In the genomic region with DNA sequence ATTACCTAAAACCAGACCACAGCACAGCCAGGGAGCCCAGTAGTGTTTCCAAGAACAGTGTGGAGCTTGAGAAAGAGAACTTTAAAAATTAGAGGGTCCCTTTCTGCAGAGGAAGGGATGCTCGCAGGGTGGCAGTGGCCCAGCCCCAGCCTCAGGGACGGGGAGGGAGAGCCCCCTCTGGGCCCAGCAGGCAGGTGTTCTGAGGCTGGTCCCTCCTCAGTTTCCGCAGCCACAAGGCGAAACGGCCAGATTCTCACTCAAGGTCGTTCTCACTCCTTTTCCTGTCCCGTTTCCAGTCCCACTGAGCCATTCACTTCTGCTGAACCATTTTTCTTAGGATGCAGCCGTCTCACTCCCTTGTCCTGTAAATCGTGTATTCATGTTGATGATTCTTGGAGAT, we compare ENCODE assay signal across 23 cellular contexts. TPM values are rescaled to one million over a fixed set of nuclear protein-coding genes. Genes with fewer than 3 reads are reported as not detected.
DNase-seq lines count a peak whose midpoint lies in the region; ATAC-seq and TF ChIP-seq lines count a peak whose summit lies in the region.
"Had no signal": no experiment of that assay in that cellular context is flagged by ENCODE, and none has a peak within 500 bp of the region (broad histone marks: within the 10 kb centered on the region; RNA-seq: fewer than 3 reads in every experiment).

No MANE protein-coding gene starts in this region.

- H3K9me3 ChIP-seq in right cardiac atrium (ENCODE audit: control insufficient read depth, low read length) (no peaks in the 10 kb centered on the region), endodermal cell (ENCODE audit: control insufficient read depth, low read length) (no peaks in the 10 kb centered on the region), osteoblast (ENCODE audit: low read depth, low read length) (no peaks in the 10 kb centered on the region)
- H3K9me3 ChIP-seq: A549, BE2C, Caco-2 had no signal

- H3K27ac Mint-ChIP-seq in endodermal cell, result peak overlapping the region; percentile 48
- H3K27ac Mint-ChIP-seq: CD4-positive, CD25-positive, alpha-beta regulatory T cell had no signal

- DNase-seq in right cardiac atrium (peak in 2 of 3 donors; percentile 16 to 36), cardiac septum (ENCODE audit: low spot score) (no peak), endodermal cell (no peak), osteoblast (ENCODE audit: insufficient read length, low spot score, missing footprints) (peak; percentile 60), D341Med (ENCODE audit: low spot score) (no peak), GM19238 (ENCODE audit: insufficient read length, low spot score) (no peak)
- DNase-seq: 8988T; ACHN; AML-193; BE2C; Caco-2; CD4-positive, CD25-positive, alpha-beta regulatory T cell; CD8-positive, alpha-beta T cell; DMS 273 treated with DMSO at 0.1 percent for 48 hours; DMS79; EL; GDM1; GOT3; HCEC 1CT had no signal

- H3K27me3 ChIP-seq in right cardiac atrium (ENCODE audit: control insufficient read depth, insufficient read depth) (no peaks in the 10 kb centered on the region), endodermal cell (ENCODE audit: control insufficient read depth, insufficient read depth, low read length, poor library complexity, severe bottlenecking) (no peaks in the 10 kb centered on the region), osteoblast (ENCODE audit: insufficient read depth, low read length) (peaks cover 28% of the 10 kb centered on the region)
- H3K27me3 ChIP-seq: BE2C had no signal

- ATAC-seq in right cardiac atrium, result no peak
- ATAC-seq in GM18873 (IDR thresholded peaks at IDR 0.05; ENCODE audit: low FRiP score, unreplicated experiment), result no peak
- ATAC-seq: A549; CD8-positive, alpha-beta T cell; GM12878 had no signal

- H3K4me3 ChIP-seq in right cardiac atrium (ENCODE audit: low read length) (no peak overlapping the region), endodermal cell (ENCODE audit: low read length) (no peak overlapping the region), osteoblast (ENCODE audit: insufficient read depth, low read length) (no peak overlapping the region)
- H3K4me3 ChIP-seq: A549, GM12878 had no signal

- intact Hi-C loops in right cardiac atrium (cut with DNase I), result no loop called here
- intact Hi-C loops in cardiac septum (cut with DNase I), result no loop called here

- H3K4me1 ChIP-seq in right cardiac atrium (ENCODE audit: control insufficient read depth, insufficient read depth, low read length) (peaks cover 6% of the 10 kb centered on the region), endodermal cell (ENCODE audit: control insufficient read depth, insufficient read depth, low read length) (peaks cover 2% of the 10 kb centered on the region), osteoblast (ENCODE audit: insufficient read depth, low read length) (no peaks in the 10 kb centered on the region)
- H3K4me1 ChIP-seq: A549, Caco-2 had no signal

- no peaks in the 10 kb centered on the region for H3K4me1 Mint-ChIP-seq in endodermal cell
- H3K4me1 Mint-ChIP-seq: CD4-positive, CD25-positive, alpha-beta regulatory T cell had no signal

- H3K4me2 ChIP-seq in osteoblast (ENCODE audit: insufficient read depth, low read length), result no peak overlapping the region
- H3K4me2 ChIP-seq: A549 had no signal

- H2AFZ ChIP-seq in osteoblast (ENCODE audit: low read length), result no peak overlapping the region

- TF ChIP-seq CTCF in endodermal cell (conservative IDR thresholded peaks at IDR 0.05), result no peak
- no peak for TF ChIP-seq CTCF in osteoblast (IDR thresholded peaks at IDR 0.05; ENCODE audit: extremely low read depth, low read depth, low read length)

- H4K20me1 ChIP-seq in osteoblast (ENCODE audit: insufficient read depth, low read length), result peaks cover 9% of the 10 kb centered on the region

- no peak overlapping the region for H3K27ac ChIP-seq in right cardiac atrium (ENCODE audit: low read length)
- H3K27ac ChIP-seq in endodermal cell (ENCODE audit: low read depth, low read length), result no peak overlapping the region
- H3K27ac ChIP-seq in osteoblast (ENCODE audit: low read depth, low read length), result no peak overlapping the region
- H3K27ac ChIP-seq: A549, C4-2B had no signal

- H3K9me3 Mint-ChIP-seq in endodermal cell, result no peaks in the 10 kb centered on the region
- H3K9me3 Mint-ChIP-seq: CD4-positive, CD25-positive, alpha-beta regulatory T cell; CD8-positive, alpha-beta T cell had no signal

- H3K36me3 ChIP-seq in endodermal cell (ENCODE audit: control insufficient read depth, insufficient read depth, low read length) (no peaks in the 10 kb centered on the region), osteoblast (ENCODE audit: insufficient read depth, low read length) (peaks cover 4% of the 10 kb centered on the region)
- H3K36me3 ChIP-seq: BE2C had no signal

- H3K4me3 Mint-ChIP-seq in endodermal cell, result no peak overlapping the region
- H3K4me3 Mint-ChIP-seq: CD4-positive, CD25-positive, alpha-beta regulatory T cell; CD8-positive, alpha-beta T cell had no signal

- no peaks in the 10 kb centered on the region for H3K36me3 Mint-ChIP-seq in endodermal cell (ENCODE audit: low read depth)
- H3K36me3 Mint-ChIP-seq: CD4-positive, CD25-positive, alpha-beta regulatory T cell had no signal

- H3K9ac ChIP-seq in endodermal cell (ENCODE audit: extremely low read depth, low read length, poor library complexity, severe bottlenecking), result no peak overlapping the region

- no peaks in the 10 kb centered on the region for H3K27me3 Mint-ChIP-seq in endodermal cell (ENCODE audit: insufficient read depth)

- 67% methylated on average over 9 of the region's 9 CpGs for WGBS in right cardiac atrium
- WGBS in endodermal cell (ENCODE audit: insufficient coverage in 1 of 2, insufficient read length in 1 of 2), 2 experiments, result 88 to 92% methylated on average over 8 to 9 of the region's 9 CpGs

- H3K79me2 ChIP-seq in osteoblast (ENCODE audit: insufficient read depth, low read length), result no peaks in the 10 kb centered on the region

RNA-seq across cellular contexts. Expression of a gene that starts 20.0 kb away (rescaled TPM):
- not detected for total RNA-seq in right cardiac atrium
- 0.09 TPM for polyA plus RNA-seq in right cardiac atrium
- not detected for total RNA-seq in cardiac septum
- not detected for total RNA-seq in endodermal cell
- polyA plus RNA-seq in endodermal cell (2013, experiment 1 of 2), result 0.25 TPM
- not detected for polyA plus RNA-seq in endodermal cell (2013, experiment 2 of 2)
- under 0.01 TPM in 1 of 2 replicates, not detected in the other for total RNA-seq in osteoblast
- total RNA-seq: Caco-2; CD4-positive, CD25-positive, alpha-beta regulatory T cell; CD8-positive, alpha-beta T cell; GM12878 had no signal
- polyA plus RNA-seq: A549; CD4-positive, CD25-positive, alpha-beta regulatory T cell had no signal

Comparison
In these comparisons a context has a peak if more than half of its experiments do, and no peak if none do; other contexts are left out.
1. DNase-seq: peak in right cardiac atrium (2 of 3) and osteoblast (single experiment); none in cardiac septum (single experiment), endodermal cell (single experiment), D341Med (single experiment) and GM19238 (single experiment).